10 cellular contexts compared by ENCODE assay signal in the genomic region with DNA sequence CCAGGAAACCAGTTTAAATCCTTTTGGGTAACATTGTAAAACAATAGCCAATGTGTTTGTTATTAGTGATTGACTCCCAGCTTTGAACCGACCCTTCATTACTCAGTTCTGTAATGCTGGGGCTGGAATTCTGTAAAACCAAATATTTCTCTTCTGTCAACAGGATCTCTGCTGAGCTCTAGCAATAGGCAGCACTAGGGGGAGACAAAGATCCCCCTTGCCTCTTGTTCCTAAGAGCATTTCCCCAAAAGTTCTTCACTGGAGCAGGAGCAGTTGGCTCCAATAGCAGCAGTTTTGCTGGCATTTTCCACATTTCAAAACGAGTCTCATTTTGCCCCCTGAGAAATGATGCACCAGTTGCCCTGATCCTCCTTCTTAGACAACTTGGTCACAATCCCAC.
DNase-seq lines count a peak whose midpoint lies in the region; ATAC-seq, FAIRE-seq and TF ChIP-seq lines count a peak whose summit lies in the region.
"Had no signal": no experiment of that assay in that cellular context is flagged by ENCODE, and none has a peak within 500 bp of the region (broad histone marks: within the 10 kb centered on the region; RNA-seq: fewer than 3 reads in every experiment).

No MANE protein-coding gene starts in this region.

- intact Hi-C loops in MCF 10A (cut with micrococcal nuclease) (no loop called here), breast epithelium (cut with DNase I; ENCODE audit: low total_unique reads) (no loop called here)

- ATAC-seq in stimulated activated naive B cell treated with anti-CD40 and anti-IgM and Interleukin-4, amounts not matched to agents 10 μg/mL and 1 μg/mL and 100 μg/mL, for 72 hours (replicated peaks), result no peak
- ATAC-seq in HG03457 (IDR thresholded peaks at IDR 0.05; ENCODE audit: unreplicated experiment), result no peak

- H3K4me3 ChIP-seq in breast epithelium, result no peak overlapping the region
- H3K4me3 ChIP-seq in right atrium auricular region, result no peak overlapping the region
- H3K4me3 ChIP-seq: esophagus squamous epithelium had no signal

- no peaks in the 10 kb centered on the region for H3K4me1 Mint-ChIP-seq in MCF 10A (ENCODE audit: insufficient read depth, unreplicated experiment)
- H3K4me1 Mint-ChIP-seq in brain, result peaks cover 7% of the 10 kb centered on the region
- H3K4me1 Mint-ChIP-seq in stimulated activated naive B cell treated with anti-CD40 and anti-IgM and Interleukin-4, amounts not matched to agents 10 μg/mL and 1 μg/mL and 100 μg/mL, for 72 hours, result peaks cover 30 to 40% of the 10 kb centered on the region in 2 donors

- no peak overlapping the region for H3K27ac Mint-ChIP-seq in MCF 10A (ENCODE audit: low read depth, unreplicated experiment)
- H3K27ac Mint-ChIP-seq in brain, result no peak overlapping the region
- peak overlapping the region; percentile 81 for H3K27ac Mint-ChIP-seq in stimulated activated naive B cell treated with anti-CD40 and anti-IgM and Interleukin-4, amounts not matched to agents 10 μg/mL and 1 μg/mL and 100 μg/mL, for 72 hours

- CTCF ChIA-PET in MCF 10A (lab: Yijun Ruan, JAX), result no interaction called here

- POLR2A ChIA-PET in MCF 10A (lab: Yijun Ruan, JAX), result no interaction called here

- TF ChIP-seq POLR2A in breast epithelium (IDR thresholded peaks at IDR 0.05) (no peak), GM12892 (IDR thresholded peaks at IDR 0.05; ENCODE audit: low read depth, low read length) (no peak)

- no TSS peak for BruUV-seq in MCF 10A (replicated peaks; lab: Mats Ljungman, UMichigan)

- H3K4me1 ChIP-seq in breast epithelium (no peaks in the 10 kb centered on the region), right atrium auricular region (no peaks in the 10 kb centered on the region)
- H3K4me1 ChIP-seq: esophagus squamous epithelium had no signal

- H3K27me3 Mint-ChIP-seq in MCF 10A (ENCODE audit: insufficient read depth, unreplicated experiment) (no peaks in the 10 kb centered on the region), brain (no peaks in the 10 kb centered on the region)
- H3K27me3 Mint-ChIP-seq in stimulated activated naive B cell treated with anti-CD40 and anti-IgM and Interleukin-4, amounts not matched to agents 10 μg/mL and 1 μg/mL and 100 μg/mL, for 72 hours, result no peaks in the 10 kb centered on the region

- H3K27me3 ChIP-seq in breast epithelium (no peaks in the 10 kb centered on the region), right atrium auricular region (no peaks in the 10 kb centered on the region)
- H3K27me3 ChIP-seq: esophagus squamous epithelium had no signal

- DNase-seq in MCF 10A (ENCODE audit: unreplicated experiment), result peak; percentile 38
- DNase-seq in breast epithelium (ENCODE audit: low spot score in 2 of 2), result no peak
- peak; percentile 7 to 55 for DNase-seq in NCI-H524 (lab: John Stamatoyannopoulos, UW)
- DNase-seq in stimulated activated naive B cell treated with anti-CD40 and anti-IgM and Interleukin-4, amounts not matched to agents 10 μg/mL and 1 μg/mL and 100 μg/mL, for 72 hours, result no peak
- no peak for DNase-seq in GM12892 (ENCODE audit: insufficient read length)
- no peak for DNase-seq in right atrium auricular region (ENCODE audit: low spot score)
- DNase-seq: esophagus squamous epithelium, NCI-H1417 treated with DMSO at 0.1 percent for 48 hours had no signal

- H3K36me3 ChIP-seq in breast epithelium (no peaks in the 10 kb centered on the region), right atrium auricular region (no peaks in the 10 kb centered on the region)
- H3K36me3 ChIP-seq: esophagus squamous epithelium had no signal

- H3K4me3 Mint-ChIP-seq in MCF 10A (ENCODE audit: unreplicated experiment) (no peak overlapping the region), brain (no peak overlapping the region)
- no peak overlapping the region for H3K4me3 Mint-ChIP-seq in stimulated activated naive B cell treated with anti-CD40 and anti-IgM and Interleukin-4, amounts not matched to agents 10 μg/mL and 1 μg/mL and 100 μg/mL, for 72 hours

- TF ChIP-seq CTCF in MCF 10A (IDR thresholded peaks at IDR 0.05; ENCODE audit: unreplicated experiment), result no peak
- no peak for TF ChIP-seq CTCF in breast epithelium (IDR thresholded peaks at IDR 0.05)
- TF ChIP-seq CTCF in brain (conservative IDR thresholded peaks at IDR 0.05), result peak; percentile 43 to 58
- peak in 1 of 2 donors; percentile 40 for TF ChIP-seq CTCF in right atrium auricular region (IDR thresholded peaks at IDR 0.05)

- H3K36me3 Mint-ChIP-seq in MCF 10A (ENCODE audit: insufficient read depth, unreplicated experiment) (no peaks in the 10 kb centered on the region), brain (no peaks in the 10 kb centered on the region)
- H3K36me3 Mint-ChIP-seq in stimulated activated naive B cell treated with anti-CD40 and anti-IgM and Interleukin-4, amounts not matched to agents 10 μg/mL and 1 μg/mL and 100 μg/mL, for 72 hours, result peaks cover 4 to 6% of the 10 kb centered on the region in 2 donors

- no peaks in the 10 kb centered on the region for H3K9me3 Mint-ChIP-seq in MCF 10A (ENCODE audit: unreplicated experiment)
- H3K9me3 Mint-ChIP-seq in brain, result peaks cover 0 to 20% (median 0%) of the 10 kb centered on the region in 5 experiments
- H3K9me3 Mint-ChIP-seq in stimulated activated naive B cell treated with anti-CD40 and anti-IgM and Interleukin-4, amounts not matched to agents 10 μg/mL and 1 μg/mL and 100 μg/mL, for 72 hours, result peaks cover 4 to 5% of the 10 kb centered on the region in 2 donors

- no peaks in the 10 kb centered on the region for H3K9me3 ChIP-seq in breast epithelium
- no peaks in the 10 kb centered on the region for H3K9me3 ChIP-seq in right atrium auricular region
- H3K9me3 ChIP-seq: esophagus squamous epithelium had no signal

- no peak for FAIRE-seq in GM12892 (lab: Jason Lieb, UNC)

- H3K27ac ChIP-seq in breast epithelium (no peak overlapping the region), right atrium auricular region (no peak overlapping the region)
- H3K27ac ChIP-seq: esophagus squamous epithelium had no signal

Comparison
In these comparisons a context has a peak if more than half of its experiments do, and no peak if none do; other contexts are left out.
1. DNase-seq: peak in MCF 10A (single experiment) and NCI-H524 (2 of 2); none in breast epithelium (0 of 2), stimulated activated naive B cell treated with anti-CD40 and anti-IgM and Interleukin-4, amounts not matched to agents 10 μg/mL and 1 μg/mL and 100 μg/mL, for 72 hours (single experiment), GM12892 (single experiment) and right atrium auricular region (single experiment).
2. CTCF ChIP-seq: peak in brain (2 of 2); none in MCF 10A (single experiment) and breast epithelium (0 of 3).